Comparison of ENCODE assay signal across 31 cellular contexts in genomic region chr18:33132657-33133056, GRCh38.
"Had no signal": no experiment of that assay in that cellular context is flagged by ENCODE, and none has a peak within 500 bp of the region (broad histone marks: within the 10 kb centered on the region; RNA-seq: fewer than 3 reads in every experiment).

No MANE protein-coding gene starts in this region.

- FAIRE-seq: RCC 7860 had no signal

- H3K9ac ChIP-seq: SK-N-SH had no signal

- H3K9me3 ChIP-seq: MG63, SJCRH30, SK-N-SH had no signal

- ATAC-seq: Panc1, Right ventricle myocardium inferior, T-cell had no signal

- H3K4me3 ChIP-seq: MG63, PC-9, SJCRH30 had no signal

- DNase-seq: Kasumi-1, KG1, MG63, NCI-H1048, NCI-H1092 treated with DMSO at 0.1 percent for 48 hours, NCI-H1105 treated with DMSO at 0.1 percent for 48 hours, NCI-H1417, NCI-H1436, NCI-H146, NCI-H1694, NCI-H187, NCI-H2029 treated with DMSO at 0.1 percent for 48 hours, NCI-H2081 treated with DMSO at 0.1 percent for 48 hours, NCI-H2107, NCI-H2171, NCI-H226, NCI-H446 treated with DMSO at 0.1 percent for 48 hours, NCI-H510A, NCI-H524, NCI-H526, NCI-H774, PC-9, SHP77, SIG-M5, SJCRH30, SK-N-SH, T-cell had no signal

- H3K27ac ChIP-seq: PC-9, RWPE1, SJCRH30 had no signal

- H3K4me2 ChIP-seq: PC-9, SK-N-SH had no signal

- H3K27me3 ChIP-seq: MG63, SJCRH30 had no signal

- H3K36me3 ChIP-seq: MG63, SJCRH30 had no signal
